In genomic region chr1:95640746-95641145, GRCh38 we compare ENCODE assay signal across 12 cellular contexts.
DNase-seq lines count a peak whose midpoint lies in the region; ATAC-seq and TF ChIP-seq lines count a peak whose summit lies in the region.
"Had no signal": no experiment of that assay in that cellular context is flagged by ENCODE, and none has a peak within 500 bp of the region (broad histone marks: within the 10 kb centered on the region; RNA-seq: fewer than 3 reads in every experiment).

No MANE protein-coding gene starts in this region.

- H3K4me3 ChIP-seq in hepatocyte (no peak overlapping the region), MG63 (no peak overlapping the region)
- H3K4me3 ChIP-seq: esophagus muscularis mucosa had no signal

- 53% methylated on average over 2 of the region's 2 CpGs for WGBS in hepatocyte (ENCODE audit: low lambda C conversion rate, missing lambda C conversion rate)

- H4K20me1 ChIP-seq in hepatocyte (ENCODE audit: insufficient read depth, poor library complexity, severe bottlenecking) = no peaks in the 10 kb centered on the region

- H3K36me3 Mint-ChIP-seq in activated T-cell treated with anti-CD3 and anti-CD28 coated beads, Interleukin-2, amount 50 U/mL, for 72 hours (ENCODE audit: insufficient read depth in 2 of 2) = no peaks in the 10 kb centered on the region

- H3K27ac ChIP-seq in hepatocyte = no peak overlapping the region
- H3K27ac ChIP-seq: esophagus muscularis mucosa had no signal

- H3K27ac Mint-ChIP-seq in activated T-cell treated with anti-CD3 and anti-CD28 coated beads, Interleukin-2, amount 50 U/mL, for 72 hours = no peak overlapping the region

- in situ Hi-C loops in SK-MEL-5 (cut with HindIII; ENCODE audit: low pct_unique_long_range_greater_than_20kb, low sequenced_read_pairs) = no loop called here

- TF ChIP-seq CTCF in hepatocyte (IDR thresholded peaks at IDR 0.05; ENCODE audit: poor library complexity) = no peak

- peak; percentile 21 for DNase-seq in Ammon's horn (ENCODE audit: low spot score)
- DNase-seq in NCI-H1105 (lab: John Stamatoyannopoulos, UW) = peak; percentile 62
- DNase-seq in SK-MEL-5 (ENCODE audit: low read depth, low spot score) = peak; percentile 45
- DNase-seq in hepatocyte (ENCODE audit: low spot score) = peak; percentile 12
- no peak for DNase-seq in MG63
- no peak for DNase-seq in activated T-cell treated with anti-CD3 and anti-CD28 coated beads, Interleukin-2, amount 50 U/mL, for 72 hours
- no peak for DNase-seq in hippocampal formation (lab: John Stamatoyannopoulos, UW)
- DNase-seq: activated CD4-positive, alpha-beta T cell treated with anti-CD3 and anti-CD28 coated beads for 48 hours; GOT3; NCI-H526 treated with DMSO at 0.1 percent for 48 hours had no signal

- H3K9me3 Mint-ChIP-seq in activated T-cell treated with anti-CD3 and anti-CD28 coated beads, Interleukin-2, amount 50 U/mL, for 72 hours = peaks cover 4 to 8% of the 10 kb centered on the region in 2 donors

- ATAC-seq in GM19467 (IDR thresholded peaks at IDR 0.05; ENCODE audit: unreplicated experiment) = no peak
- no peak for ATAC-seq in activated T-cell treated with anti-CD3 and anti-CD28 coated beads, Interleukin-2, amount 50 U/mL, for 72 hours (replicated peaks in 1 of 2)

- H3K4me1 Mint-ChIP-seq in activated T-cell treated with anti-CD3 and anti-CD28 coated beads, Interleukin-2, amount 50 U/mL, for 72 hours (ENCODE audit: low read depth) = no peaks in the 10 kb centered on the region

- no peak overlapping the region for H3K4me3 Mint-ChIP-seq in activated T-cell treated with anti-CD3 and anti-CD28 coated beads, Interleukin-2, amount 50 U/mL, for 72 hours

- H3K4me1 ChIP-seq in hepatocyte (ENCODE audit: insufficient read depth) = peaks cover 5% of the 10 kb centered on the region

- no peak overlapping the region for H2AFZ ChIP-seq in hepatocyte

- no peaks in the 10 kb centered on the region for H3K9me2 ChIP-seq in hepatocyte (replicated peaks; ENCODE audit: insufficient read depth)

- no peaks in the 10 kb centered on the region for H3K27me3 ChIP-seq in hepatocyte
- no peaks in the 10 kb centered on the region for H3K27me3 ChIP-seq in MG63
- H3K27me3 ChIP-seq: esophagus muscularis mucosa had no signal

- H3K9me3 ChIP-seq in hepatocyte (ENCODE audit: low read depth) (no peaks in the 10 kb centered on the region), MG63 (no peaks in the 10 kb centered on the region)
- H3K9me3 ChIP-seq: esophagus muscularis mucosa had no signal

- H3K4me2 ChIP-seq in hepatocyte = no peak overlapping the region

- H3K27me3 Mint-ChIP-seq in activated T-cell treated with anti-CD3 and anti-CD28 coated beads, Interleukin-2, amount 50 U/mL, for 72 hours (ENCODE audit: low read depth) = no peaks in the 10 kb centered on the region

- no peaks in the 10 kb centered on the region for H3K79me2 ChIP-seq in hepatocyte

- H3K36me3 ChIP-seq in hepatocyte (replicated peaks; ENCODE audit: insufficient read depth, low read depth) (no peaks in the 10 kb centered on the region), MG63 (no peaks in the 10 kb centered on the region)
- H3K36me3 ChIP-seq: esophagus muscularis mucosa had no signal

Comparison
In these comparisons a context has a peak if more than half of its experiments do, and no peak if none do; other contexts are left out.
1. DNase-seq: peak in Ammon's horn (single experiment), NCI-H1105 (single experiment), SK-MEL-5 (single experiment) and hepatocyte (single experiment); none in MG63 (single experiment), activated T-cell treated with anti-CD3 and anti-CD28 coated beads, Interleukin-2, amount 50 U/mL, for 72 hours (0 of 2) and hippocampal formation (0 of 2).